ENCODE assay signal across 10 cellular contexts in the genomic region with DNA sequence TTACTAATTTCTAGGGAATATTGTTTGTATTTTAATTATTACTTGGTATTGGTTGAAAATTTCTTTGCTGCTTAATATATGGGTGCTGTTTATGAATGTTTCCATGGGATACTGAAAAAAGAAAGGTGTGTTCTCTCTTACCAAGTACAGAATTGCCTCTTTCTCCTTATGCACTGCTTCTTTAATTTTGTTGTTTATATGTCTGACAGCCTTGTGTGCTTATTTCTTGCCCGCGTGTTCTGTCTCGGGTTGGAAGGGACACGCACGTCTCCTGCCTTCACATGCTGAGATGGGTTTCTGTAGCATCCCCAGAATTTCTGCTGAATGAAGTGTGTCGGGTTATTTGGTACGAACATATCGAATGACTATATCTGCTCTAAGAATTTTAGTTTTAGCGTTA. TPM values are rescaled to one million over a fixed set of nuclear protein-coding genes. Genes with fewer than 3 reads are reported as not detected.
A peak's percentile ranks its signal among the peaks of the same experiment; 100 is the strongest.
DNase-seq lines count a peak whose midpoint lies in the region; ATAC-seq and TF ChIP-seq lines count a peak whose summit lies in the region.
"Had no signal": no experiment of that assay in that cellular context is flagged by ENCODE, and none has a peak within 500 bp of the region (broad histone marks: within the 10 kb centered on the region; RNA-seq: fewer than 3 reads in every experiment).

No MANE protein-coding gene starts in this region.

- no peak for TF ChIP-seq CTCF in NB4 (IDR thresholded peaks at IDR 0.05; ENCODE audit: low read depth, low read length)

- peaks cover 46% of the 10 kb centered on the region for H3K4me1 Mint-ChIP-seq in activated naive CD4-positive, alpha-beta T cell treated with anti-CD3 and anti-CD28 coated beads for 36 hours (ENCODE audit: low read depth)
- H3K4me1 Mint-ChIP-seq in central memory CD8-positive, alpha-beta T cell, result peaks cover 58% of the 10 kb centered on the region
- peaks cover 68% of the 10 kb centered on the region for H3K4me1 Mint-ChIP-seq in stimulated activated effector memory CD8-positive, alpha-beta T cell treated with anti-CD3 and anti-CD28 coated beads, Interleukin-12 subunit alpha, Interleukin-12 subunit beta, amount 100 ng/mL, for 72 hours

- H3K27ac Mint-ChIP-seq in activated naive CD4-positive, alpha-beta T cell treated with anti-CD3 and anti-CD28 coated beads for 36 hours, result no peak overlapping the region
- H3K27ac Mint-ChIP-seq in central memory CD8-positive, alpha-beta T cell (ENCODE audit: low read depth), result peak overlapping the region; percentile 87
- H3K27ac Mint-ChIP-seq in stimulated activated effector memory CD8-positive, alpha-beta T cell treated with anti-CD3 and anti-CD28 coated beads, Interleukin-12 subunit alpha, Interleukin-12 subunit beta, amount 100 ng/mL, for 72 hours, result no peak overlapping the region

- peaks cover 14% of the 10 kb centered on the region for H3K36me3 Mint-ChIP-seq in activated naive CD4-positive, alpha-beta T cell treated with anti-CD3 and anti-CD28 coated beads for 36 hours (ENCODE audit: low read depth)
- peaks cover 22% of the 10 kb centered on the region for H3K36me3 Mint-ChIP-seq in central memory CD8-positive, alpha-beta T cell (ENCODE audit: insufficient read depth)
- H3K36me3 Mint-ChIP-seq in stimulated activated effector memory CD8-positive, alpha-beta T cell treated with anti-CD3 and anti-CD28 coated beads, Interleukin-12 subunit alpha, Interleukin-12 subunit beta, amount 100 ng/mL, for 72 hours, result peaks cover 14% of the 10 kb centered on the region

- H3K4me3 Mint-ChIP-seq in activated naive CD4-positive, alpha-beta T cell treated with anti-CD3 and anti-CD28 coated beads for 36 hours, result peak overlapping the region; percentile 74
- peak overlapping the region; percentile 78 for H3K4me3 Mint-ChIP-seq in central memory CD8-positive, alpha-beta T cell
- peak overlapping the region; percentile 78 for H3K4me3 Mint-ChIP-seq in stimulated activated effector memory CD8-positive, alpha-beta T cell treated with anti-CD3 and anti-CD28 coated beads, Interleukin-12 subunit alpha, Interleukin-12 subunit beta, amount 100 ng/mL, for 72 hours

- H3K9me3 Mint-ChIP-seq in activated naive CD4-positive, alpha-beta T cell treated with anti-CD3 and anti-CD28 coated beads for 36 hours, result peaks cover 9% of the 10 kb centered on the region
- H3K9me3 Mint-ChIP-seq in central memory CD8-positive, alpha-beta T cell, result peaks cover 5% of the 10 kb centered on the region
- peaks cover 5% of the 10 kb centered on the region for H3K9me3 Mint-ChIP-seq in stimulated activated effector memory CD8-positive, alpha-beta T cell treated with anti-CD3 and anti-CD28 coated beads, Interleukin-12 subunit alpha, Interleukin-12 subunit beta, amount 100 ng/mL, for 72 hours

- H3K4me3 ChIP-seq in NB4 (ENCODE audit: low read depth, low read length), result peak overlapping the region; percentile 64
- H3K4me3 ChIP-seq: ovary had no signal

- intact Hi-C loops in activated naive CD4-positive, alpha-beta T cell treated with anti-CD3 and anti-CD28 coated beads for 36 hours (cut with micrococcal nuclease), result loop anchor here (2.0 to 5.0 kb wide), 2 partner anchors 23 to 34 kb away; no protein-coding TSS in a partner anchor

- TF ChIP-seq POLR2A in NB4 (IDR thresholded peaks at IDR 0.05; ENCODE audit: extremely low read depth, insufficient read length), result no peak

- CTCF ChIA-PET in activated naive CD4-positive, alpha-beta T cell treated with anti-CD3 and anti-CD28 coated beads for 36 hours (lab: Charles Lee), result interaction anchor here (0.8 to 1.0 kb wide), 2 partner anchors 24 to 49 kb away, joined by 3 read pairs; no protein-coding TSS in a partner anchor

- H3K27me3 Mint-ChIP-seq in activated naive CD4-positive, alpha-beta T cell treated with anti-CD3 and anti-CD28 coated beads for 36 hours (ENCODE audit: low read depth), result no peaks in the 10 kb centered on the region
- no peaks in the 10 kb centered on the region for H3K27me3 Mint-ChIP-seq in central memory CD8-positive, alpha-beta T cell

- no peak for DNase-seq in activated naive CD4-positive, alpha-beta T cell treated with anti-CD3 and anti-CD28 coated beads for 36 hours
- no peak for DNase-seq in activated naive CD4-positive, alpha-beta T cell treated with Interleukin-2 at 50 U/mL for 16 hours
- no peak for DNase-seq in NB4 (ENCODE audit: low read depth)
- no peak for DNase-seq in central memory CD8-positive, alpha-beta T cell (ENCODE audit: low spot score in 2 of 2)
- DNase-seq in stimulated activated effector memory CD8-positive, alpha-beta T cell treated with anti-CD3 and anti-CD28 coated beads, Interleukin-12 subunit alpha, Interleukin-12 subunit beta, amount 100 ng/mL, for 72 hours (ENCODE audit: low spot score in 2 of 2), result no peak
- no peak for DNase-seq in superior temporal gyrus (ENCODE audit: extremely low spot score)
- DNase-seq in pons (ENCODE audit: low spot score), result no peak
- DNase-seq in medulla oblongata (ENCODE audit: extremely low spot score), result no peak
- DNase-seq: DMS53 had no signal

- no peak for ATAC-seq in central memory CD8-positive, alpha-beta T cell (replicated peaks; ENCODE audit: extremely low read depth, poor library complexity, severe bottlenecking)
- ATAC-seq in stimulated activated effector memory CD8-positive, alpha-beta T cell treated with anti-CD3 and anti-CD28 coated beads, Interleukin-12 subunit alpha, Interleukin-12 subunit beta, amount 100 ng/mL, for 72 hours, result no peak

RNA-seq across cellular contexts. Expression of gene AGPAT3, which starts 51.1 kb away (rescaled TPM):
- 10 to 100 TPM; 57.9 to 64.1 TPM for total RNA-seq in activated naive CD4-positive, alpha-beta T cell treated with anti-CD3 and anti-CD28 coated beads for 36 hours
